Comparison of ENCODE assay signal across 17 cellular contexts in genomic region chr1:31691951-31692350, GRCh38. TPM values are rescaled to one million over a fixed set of nuclear protein-coding genes. Genes with fewer than 3 reads are reported as not detected.
"Had no signal": no experiment of that assay in that cellular context is flagged by ENCODE, and none has a peak within 500 bp of the region (broad histone marks: within the 10 kb centered on the region; RNA-seq: fewer than 3 reads in every experiment).

No MANE protein-coding gene starts in this region.

- H3K27ac ChIP-seq: adrenal gland, colonic mucosa, esophagus muscularis mucosa, hepatocyte, left ventricle myocardium inferior, pancreas, vagina had no signal

- H3K4me2 ChIP-seq: hepatocyte had no signal

- ATAC-seq: activated CD4-positive, alpha-beta T cell treated with anti-CD3 and anti-CD28 coated beads for 36 hours; activated CD8-positive, alpha-beta memory T cell treated with anti-CD3 and anti-CD28 coated beads, Interleukin-2, amount 10 ng/mL, durations not matched to agents 7 days and 5 days; activated T-cell treated with anti-CD3 and anti-CD28 coated beads, Interleukin-2, amount 50 U/mL, for 4 hours; pancreas; T-cell had no signal

- H2AFZ ChIP-seq: hepatocyte had no signal

- H3K27me3 ChIP-seq: adrenal gland, colonic mucosa, esophagus muscularis mucosa, hepatocyte, pancreas, tibial nerve, vagina had no signal

- H3K4me1 ChIP-seq: adrenal gland, colonic mucosa, left ventricle myocardium inferior, pancreas, vagina had no signal

- H3K36me3 ChIP-seq: colonic mucosa, left ventricle myocardium inferior, pancreas had no signal

- H3K9me3 ChIP-seq: adrenal gland, colonic mucosa, esophagus muscularis mucosa, left ventricle myocardium inferior, pancreas, tibial nerve, vagina had no signal

- DNase-seq: activated CD4-positive, alpha-beta memory T cell treated with anti-CD3 and anti-CD28 coated beads for 36 hours; activated CD4-positive, alpha-beta T cell treated with anti-CD3 and anti-CD28 coated beads for 36 hours; activated CD8-positive, alpha-beta memory T cell treated with anti-CD3 and anti-CD28 coated beads, Interleukin-2, amount 10 ng/mL, durations not matched to agents 7 days and 5 days; activated effector memory CD4-positive, alpha-beta T cell treated with Interleukin-2 at 50 U/mL for 16 hours; activated T-cell treated with anti-CD3 and anti-CD28 coated beads, Interleukin-2, amount 50 U/mL, for 4 hours; adrenal gland; colonic mucosa; left ventricle myocardium inferior; stimulated activated CD4-positive, alpha-beta T cell treated with anti-CD3 and anti-CD28 coated beads, Interleukin-4, amount 100 ng/mL, for 1 hour; stimulated activated naive CD4-positive, alpha-beta T cell; T-cell; T-helper 9 cell had no signal

- H3K4me3 ChIP-seq: adrenal gland, colonic mucosa, esophagus muscularis mucosa, hepatocyte, left ventricle myocardium inferior, pancreas, tibial nerve, vagina had no signal

RNA-seq across cellular contexts. Expression of gene COL16A1, which starts 11.9 kb away (rescaled TPM):
- total RNA-seq: activated CD8-positive, alpha-beta memory T cell treated with anti-CD3 and anti-CD28 coated beads, Interleukin-2, amount 10 ng/mL, durations not matched to agents 7 days and 5 days had no signal
